Comparison of ENCODE assay signal across 23 cellular contexts in genomic region chr2:111691164-111691895, GRCh38.
"Had no signal": no experiment of that assay in that cellular context is flagged by ENCODE, and none has a peak within 500 bp of the region (broad histone marks: within the 10 kb centered on the region; RNA-seq: fewer than 3 reads in every experiment).

No MANE protein-coding gene starts in this region.

- H3K4me1 ChIP-seq: SJSA1 had no signal

- H3K9me3 ChIP-seq: SJSA1 had no signal

- H3K9ac ChIP-seq: KMS-11 had no signal

- H3K27ac ChIP-seq: cardiac muscle cell, KMS-11, SJSA1, VCaP had no signal

- H3K4me2 ChIP-seq: KMS-11 had no signal

- H3K27me3 ChIP-seq: cardiac muscle cell, SJSA1 had no signal

- H3K4me3 ChIP-seq: cardiac muscle cell, SJSA1 had no signal

- ATAC-seq: activated CD8-positive, alpha-beta T cell treated with anti-CD3 and anti-CD28 coated beads for 36 hours; PC-3 had no signal

- DNase-seq: activated CD4-positive, alpha-beta T cell treated with anti-CD3 and anti-CD28 coated beads, Interleukin-2, amount 50 U/mL, for 1 hour; activated CD4-positive, CD25-positive, alpha-beta regulatory T cell; activated CD8-positive, alpha-beta memory T cell treated with anti-CD3 and anti-CD28 coated beads, Interleukin-2, amount 50 U/mL, for 4 hours; activated CD8-positive, alpha-beta T cell treated with anti-CD3 and anti-CD28 coated beads for 36 hours; activated effector memory CD4-positive, alpha-beta T cell treated with Interleukin-2 at 50 U/mL for 16 hours; activated naive CD4-positive, alpha-beta T cell; activated T-cell treated with anti-CD3 and anti-CD28 coated beads, Interleukin-2, amount 50 U/mL, for 1 hour; aorta; NCI-H1092; NCI-H1417; NCI-H1694; NCI-H2029; NCI-H345; NCI-H524; PC-3; SHP77; T1000 had no signal

- FAIRE-seq: RCC 7860, TTC549 had no signal

- H3K36me3 ChIP-seq: cardiac muscle cell, SJSA1 had no signal
